Comparison of ENCODE assay signal across 17 cellular contexts in genomic region chr2:140383781-140384180, GRCh38.
DNase-seq lines count a peak whose midpoint lies in the region; ATAC-seq, FAIRE-seq and TF ChIP-seq lines count a peak whose summit lies in the region.
"Had no signal": no experiment of that assay in that cellular context is flagged by ENCODE, and none has a peak within 500 bp of the region (broad histone marks: within the 10 kb centered on the region; RNA-seq: fewer than 3 reads in every experiment).

No MANE protein-coding gene starts in this region.

- TF ChIP-seq POLR2A in H1 (IDR thresholded peaks at IDR 0.05; ENCODE audit: control extremely low read depth in 1 of 2, low read depth in 2 of 2, low read length in 2 of 2): no peak

- H3K27me3 ChIP-seq in H1 (replicated peaks in 1 of 4; ENCODE audit: control insufficient read depth in 3 of 4, extremely low read depth in 1 of 4, insufficient read depth in 3 of 4, low read length in 3 of 4): no peaks in the 10 kb centered on the region
- H3K27me3 ChIP-seq in CD8-positive, alpha-beta memory T cell (ENCODE audit: insufficient read depth, low read length, poor library complexity, severe bottlenecking): no peaks in the 10 kb centered on the region
- H3K27me3 ChIP-seq: BLaER1 had no signal

- no peaks in the 10 kb centered on the region for H3K36me3 Mint-ChIP-seq in CD8-positive, alpha-beta memory T cell

- H3K9me3 ChIP-seq in H1 (ENCODE audit: insufficient read depth in 2 of 2, low read depth in 1 of 2, low read length in 1 of 2): no peaks in the 10 kb centered on the region
- no peaks in the 10 kb centered on the region for H3K9me3 ChIP-seq in CD8-positive, alpha-beta memory T cell (ENCODE audit: low read length)
- H3K9me3 ChIP-seq: BLaER1, HAP-1 had no signal

- no peak overlapping the region for H3K14ac ChIP-seq in H1 (ENCODE audit: insufficient read length)

- H3K27ac Mint-ChIP-seq in CD8-positive, alpha-beta memory T cell: no peak overlapping the region

- no peaks in the 10 kb centered on the region for H4K20me1 ChIP-seq in H1 (replicated peaks in 1 of 2; ENCODE audit: control insufficient read depth in 1 of 2, insufficient read depth in 2 of 2, low read length in 2 of 2)
- H4K20me1 ChIP-seq: BLaER1 had no signal

- no peak overlapping the region for H2BK5ac ChIP-seq in H1 (ENCODE audit: low read depth, low read length)

- H3K27ac ChIP-seq in H1 (ENCODE audit: low read depth, low read length): no peak overlapping the region
- no peak overlapping the region for H3K27ac ChIP-seq in CD8-positive, alpha-beta memory T cell (ENCODE audit: low read depth, low read length)
- H3K27ac ChIP-seq: BLaER1 had no signal

- CTCF ChIA-PET in H1 (lab: Charles Lee; ENCODE audit: partially characterized antibody): interaction anchor here (0.6 kb wide), 1 partner anchor 1016 kb away, joined by 3 read pairs; no protein-coding TSS in a partner anchor
- CTCF ChIA-PET in CD8-positive, alpha-beta memory T cell (lab: Charles Lee): no interaction called here

- no peak overlapping the region for H2BK12ac ChIP-seq in H1 (ENCODE audit: low read depth, low read length)

- TF ChIP-seq RAD21 in H1 (IDR thresholded peaks at IDR 0.05 in 1 of 2, conservative IDR thresholded peaks at IDR 0.05 in 1 of 2; ENCODE audit: low read depth in 2 of 2, low read length in 2 of 2): no peak

- no peak overlapping the region for H3K56ac ChIP-seq in H1 (replicated peaks; ENCODE audit: insufficient read length, low read depth, low read length)

- H3K4me3 Mint-ChIP-seq in CD8-positive, alpha-beta memory T cell: no peak overlapping the region

- H3K4me3 ChIP-seq in H1 (ENCODE audit: extremely low read depth in 1 of 4, insufficient read depth in 2 of 4, low read depth in 3 of 4, low read length in 4 of 4): no peak overlapping the region
- H3K4me3 ChIP-seq in CD8-positive, alpha-beta memory T cell (ENCODE audit: low read length): no peak overlapping the region
- H3K4me3 ChIP-seq: BLaER1, HAP-1 had no signal

- H3K4me1 Mint-ChIP-seq in CD8-positive, alpha-beta memory T cell: no peaks in the 10 kb centered on the region

- POLR2A ChIA-PET in H1 (lab: Charles Lee; ENCODE audit: partially characterized antibody): no interaction called here
- POLR2A ChIA-PET in CD8-positive, alpha-beta memory T cell (lab: Charles Lee): no interaction called here

- H4K8ac ChIP-seq in H1 (ENCODE audit: extremely low read depth, insufficient read depth, low read length): no peak overlapping the region

- no peak for FAIRE-seq in H1 (lab: Jason Lieb, UNC)
- FAIRE-seq: G401.6, HTR-8/SVneo had no signal

- no peaks in the 10 kb centered on the region for H3K23me2 ChIP-seq in H1 (ENCODE audit: low read depth, low read length)

- no peak for ATAC-seq in HG02852 (IDR thresholded peaks at IDR 0.05; ENCODE audit: unreplicated experiment)

- no peak overlapping the region for H3K9ac ChIP-seq in H1 (replicated peaks in 1 of 4; ENCODE audit: extremely low read depth in 1 of 4, low read depth in 3 of 4, low read length in 3 of 4)
- H3K9ac ChIP-seq: BLaER1 had no signal

- no peak for TF ChIP-seq EP300 in H1 (IDR thresholded peaks at IDR 0.05; ENCODE audit: borderline replicate concordance in 1 of 2, low read depth in 2 of 2, low read length in 2 of 2)

- no peak overlapping the region for H3K23ac ChIP-seq in H1 (ENCODE audit: insufficient read length)

- no peaks in the 10 kb centered on the region for H3K79me2 ChIP-seq in H1 (ENCODE audit: control insufficient read depth in 1 of 2, insufficient read depth in 2 of 2, low read length in 2 of 2)

- H3K4ac ChIP-seq in H1 (replicated peaks; ENCODE audit: insufficient read length, low read depth, low read length): no peak overlapping the region

- H2BK120ac ChIP-seq in H1 (replicated peaks; ENCODE audit: low read depth, low read length): no peak overlapping the region

- H2AK5ac ChIP-seq in H1 (ENCODE audit: low read depth, low read length): no peak overlapping the region

- H4K5ac ChIP-seq in H1 (ENCODE audit: insufficient read length, low read depth, low read length): no peak overlapping the region

- WGBS in H1 (ENCODE audit: extremely low coverage in 1 of 2, insufficient coverage in 1 of 2, insufficient read length in 1 of 2, insufficient replicate concordance in 2 of 2, low coverage in 1 of 2, low lambda C conversion rate in 2 of 2, missing lambda C conversion rate in 1 of 2), 2 experiments: 100% methylated on average over 4 of the region's 4 CpGs; no CpG with 5 or more reads in 1 of the 2 experiments

- no peak for TF ChIP-seq CTCF in H1 (IDR thresholded peaks at IDR 0.05; ENCODE audit: control extremely low read depth in 1 of 3, insufficient read depth in 1 of 3, low read depth in 1 of 3, low read length in 3 of 3)

- DNase-seq in NOMO-1 treated with DMSO at 0.1 percent for 48 hours (lab: John Stamatoyannopoulos, UW; ENCODE audit: unreplicated experiment): peak; percentile 68
- no peak for DNase-seq in H1 (ENCODE audit: low read depth in 1 of 2, low spot score in 2 of 2)
- peak; percentile 26 for DNase-seq in medulla oblongata (ENCODE audit: extremely low spot score)
- no peak for DNase-seq in CD8-positive, alpha-beta memory T cell
- no peak for DNase-seq in NCI-H748 treated with DMSO at 0.1 percent for 48 hours (lab: John Stamatoyannopoulos, UW)
- no peak for DNase-seq in amniotic stem cell (lab: John Stamatoyannopoulos, UW)
- DNase-seq: DND-41, NCI-H1417, NCI-H187 treated with DMSO at 0.1 percent for 48 hours, NCI-H2171, NCI-H82, SHP77 had no signal

- H3K27me3 Mint-ChIP-seq in CD8-positive, alpha-beta memory T cell: no peaks in the 10 kb centered on the region

- H3K79me1 ChIP-seq in H1 (ENCODE audit: low read depth, low read length): no peaks in the 10 kb centered on the region

- peaks cover 0 to 18% (median 3%) of the 10 kb centered on the region in 5 donors for H3K9me3 Mint-ChIP-seq in CD8-positive, alpha-beta memory T cell

- H2BK15ac ChIP-seq in H1 (ENCODE audit: low read length): no peak overlapping the region

- peak overlapping the region; percentile 76 for H2AFZ ChIP-seq in H1 (ENCODE audit: low read length)

- H3K36me3 ChIP-seq in H1 (ENCODE audit: control insufficient read depth in 2 of 4, insufficient read depth in 4 of 4, low read length in 3 of 4): no peaks in the 10 kb centered on the region
- no peaks in the 10 kb centered on the region for H3K36me3 ChIP-seq in CD8-positive, alpha-beta memory T cell (ENCODE audit: insufficient read depth, low read length)
- H3K36me3 ChIP-seq: BLaER1, HAP-1 had no signal

- H3K4me2 ChIP-seq in H1 (ENCODE audit: insufficient read depth in 1 of 2, low read depth in 2 of 2, low read length in 2 of 2): no peak overlapping the region
- H3K4me2 ChIP-seq: BLaER1 had no signal

- no peaks in the 10 kb centered on the region for H3K4me1 ChIP-seq in H1 (replicated peaks in 1 of 4; ENCODE audit: control insufficient read depth in 3 of 4, insufficient read depth in 4 of 4, low read length in 3 of 4)
- no peaks in the 10 kb centered on the region for H3K4me1 ChIP-seq in CD8-positive, alpha-beta memory T cell (ENCODE audit: insufficient read depth, low read length)
- H3K4me1 ChIP-seq: BLaER1, HAP-1 had no signal

- no peak overlapping the region for H2BK20ac ChIP-seq in H1 (ENCODE audit: low read length)

- H4K91ac ChIP-seq in H1 (replicated peaks; ENCODE audit: insufficient read length, low read length): no peak overlapping the region

- no peak overlapping the region for H3K18ac ChIP-seq in H1 (ENCODE audit: extremely low read depth, low read length)

TF ChIP-seq in H1, 55 proteins besides CTCF, POLR2A, EP300 and RAD21:
- TF ChIP-seq CEBPB (IDR thresholded peaks at IDR 0.05; ENCODE audit: low read depth, low read length): no peak
- TF ChIP-seq JUN (IDR thresholded peaks at IDR 0.05; ENCODE audit: low read depth, low read length): no peak
- TF ChIP-seq SRF (IDR thresholded peaks at IDR 0.05; ENCODE audit: low read depth, low read length): no peak
- no peak for TF ChIP-seq SIN3A (conservative IDR thresholded peaks at IDR 0.05 in 1 of 2, IDR thresholded peaks at IDR 0.05 in 1 of 2; ENCODE audit: low read depth in 1 of 2, low read length in 2 of 2)
- TF ChIP-seq SP4 (IDR thresholded peaks at IDR 0.05; ENCODE audit: low read length): no peak
- no peak for TF ChIP-seq KDM5A (IDR thresholded peaks at IDR 0.05; ENCODE audit: low read length)
- TF ChIP-seq BCL11A (IDR thresholded peaks at IDR 0.05; ENCODE audit: low read depth in 2 of 2, low read length in 2 of 2): no peak
- TF ChIP-seq RXRA (IDR thresholded peaks at IDR 0.05; ENCODE audit: insufficient read depth, low read depth, low read length): no peak
- TF ChIP-seq TCF12 (IDR thresholded peaks at IDR 0.05; ENCODE audit: low read depth, low read length): no peak
- no peak for TF ChIP-seq KDM1A (IDR thresholded peaks at IDR 0.05; ENCODE audit: borderline replicate concordance, low read length)
- no peak for TF ChIP-seq SP1 (IDR thresholded peaks at IDR 0.05; ENCODE audit: low read depth, low read length)
- TF ChIP-seq RFX5 (IDR thresholded peaks at IDR 0.05; ENCODE audit: borderline replicate concordance, low read depth, low read length): no peak
- TF ChIP-seq FOSL1 (IDR thresholded peaks at IDR 0.05; ENCODE audit: insufficient read depth, low read depth, low read length): no peak
- no peak for TF ChIP-seq RBBP5 (IDR thresholded peaks at IDR 0.05; ENCODE audit: borderline replicate concordance, low read depth, low read length)
- no peak for TF ChIP-seq GTF2F1 (IDR thresholded peaks at IDR 0.05; ENCODE audit: borderline replicate concordance, low read depth, low read length)

Comparison
In these comparisons a context has a peak if more than half of its experiments do, and no peak if none do; other contexts are left out.
1. DNase-seq: peak in NOMO-1 treated with DMSO at 0.1 percent for 48 hours (single experiment) and medulla oblongata (single experiment); none in H1 (0 of 2), CD8-positive, alpha-beta memory T cell (0 of 5), NCI-H748 treated with DMSO at 0.1 percent for 48 hours (single experiment) and amniotic stem cell (single experiment).